ENCODE assay signal across 34 cellular contexts in the genomic region with DNA sequence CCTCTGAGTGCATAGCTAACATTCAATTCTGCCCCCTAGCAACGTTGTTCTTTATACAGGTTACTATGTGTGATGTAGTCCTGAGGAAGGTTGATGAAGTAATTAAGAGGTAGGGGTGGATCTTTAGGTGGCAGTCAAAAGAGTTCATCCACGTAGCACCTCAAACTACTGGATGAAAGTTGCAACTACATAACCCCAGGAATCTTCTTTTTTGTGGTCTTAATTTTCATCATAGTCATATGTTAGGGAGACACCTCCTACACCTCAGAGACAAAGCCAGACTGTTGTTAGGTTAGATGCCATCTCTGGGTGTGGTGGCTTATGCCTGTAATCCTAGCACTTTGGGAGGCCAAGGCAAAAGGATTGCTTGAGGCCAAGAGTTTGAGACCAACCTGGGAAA. TPM values are rescaled to one million over a fixed set of nuclear protein-coding genes. Genes with fewer than 3 reads are reported as not detected.
"Had no signal": no experiment of that assay in that cellular context is flagged by ENCODE, and none has a peak within 500 bp of the region (broad histone marks: within the 10 kb centered on the region; RNA-seq: fewer than 3 reads in every experiment).

No MANE protein-coding gene starts in this region.

- H3K4me1 Mint-ChIP-seq: activated naive CD4-positive, alpha-beta T cell treated with anti-CD3 and anti-CD28 coated beads, Interleukin-2, amount 50 U/mL, for 24 hours; activated naive CD8-positive, alpha-beta T cell treated with anti-CD3 and anti-CD28 coated beads for 36 hours had no signal

- ATAC-seq: activated CD8-positive, alpha-beta T cell treated with anti-CD3 and anti-CD28 coated beads for 36 hours; activated naive CD8-positive, alpha-beta T cell treated with anti-CD3 and anti-CD28 coated beads, Interleukin-2, amount 50 U/mL, for 24 hours; body of pancreas; effector memory CD8-positive, alpha-beta T cell had no signal

- H3K27ac ChIP-seq: adrenal gland, body of pancreas, epithelial cell of prostate, esophagus squamous epithelium had no signal

- H3K9me3 ChIP-seq: adrenal gland, body of pancreas, esophagus squamous epithelium had no signal

- H3K27ac Mint-ChIP-seq: activated CD4-positive, alpha-beta T cell treated with anti-CD3 and anti-CD28 coated beads, Interleukin-2, amount 10 ng/mL, durations not matched to agents 7 days and 5 days; activated CD8-positive, alpha-beta T cell treated with anti-CD3 and anti-CD28 coated beads for 36 hours; activated naive CD4-positive, alpha-beta T cell treated with anti-CD3 and anti-CD28 coated beads for 36 hours; activated naive CD8-positive, alpha-beta T cell treated with anti-CD3 and anti-CD28 coated beads for 36 hours; activated naive CD8-positive, alpha-beta T cell treated with anti-CD3 and anti-CD28 coated beads, Interleukin-2, amount 50 U/mL, for 24 hours; activated T-helper 1 cell treated with anti-CD3 and anti-CD28 coated beads, Interleukin-12 subunit alpha, Interleukin-12 subunit beta, Interleukin-2, Interleukin-4 antibody, amounts not matched to agents 30 ng/mL and 10 ng/mL and 1 ng/mL, durations not matched to agents 14 hours and 24 hours and 36 hours; activated T-helper 2 cell treated with anti-CD3 and anti-CD28 coated beads, Interferon-gamma antibody, Interleukin-2, Interleukin-4, amounts not matched to agents 10 μg/mL and 5 μg/mL and 100 μg/mL, durations not matched to agents 14 hours and 24 hours and 36 hours; effector memory CD8-positive, alpha-beta T cell had no signal

- H3K27me3 ChIP-seq: adrenal gland, body of pancreas, esophagus squamous epithelium had no signal

- H3K4me3 Mint-ChIP-seq: activated CD4-positive, alpha-beta T cell treated with anti-CD3 and anti-CD28 coated beads, Interleukin-2, amount 10 ng/mL, durations not matched to agents 7 days and 5 days; activated CD8-positive, alpha-beta T cell treated with anti-CD3 and anti-CD28 coated beads for 36 hours; activated naive CD4-positive, alpha-beta T cell treated with anti-CD3 and anti-CD28 coated beads for 36 hours; activated naive CD4-positive, alpha-beta T cell treated with anti-CD3 and anti-CD28 coated beads, Interleukin-2, amount 50 U/mL, for 24 hours; activated naive CD8-positive, alpha-beta T cell treated with anti-CD3 and anti-CD28 coated beads for 36 hours; activated naive CD8-positive, alpha-beta T cell treated with anti-CD3 and anti-CD28 coated beads, Interleukin-2, amount 50 U/mL, for 24 hours; activated T-helper 1 cell treated with anti-CD3 and anti-CD28 coated beads, Interleukin-12 subunit alpha, Interleukin-12 subunit beta, Interleukin-2, Interleukin-4 antibody, amounts not matched to agents 30 ng/mL and 10 ng/mL and 1 ng/mL, durations not matched to agents 14 hours and 24 hours and 36 hours; effector memory CD8-positive, alpha-beta T cell had no signal

- H3K9me3 Mint-ChIP-seq: activated CD4-positive, alpha-beta T cell treated with anti-CD3 and anti-CD28 coated beads, Interleukin-2, amount 10 ng/mL, durations not matched to agents 7 days and 5 days; activated CD8-positive, alpha-beta T cell treated with anti-CD3 and anti-CD28 coated beads for 36 hours; activated naive CD4-positive, alpha-beta T cell treated with anti-CD3 and anti-CD28 coated beads for 36 hours; activated naive CD4-positive, alpha-beta T cell treated with anti-CD3 and anti-CD28 coated beads, Interleukin-2, amount 50 U/mL, for 24 hours; activated naive CD8-positive, alpha-beta T cell treated with anti-CD3 and anti-CD28 coated beads for 36 hours; activated naive CD8-positive, alpha-beta T cell treated with anti-CD3 and anti-CD28 coated beads, Interleukin-2, amount 50 U/mL, for 24 hours; activated T-helper 1 cell treated with anti-CD3 and anti-CD28 coated beads, Interleukin-12 subunit alpha, Interleukin-12 subunit beta, Interleukin-2, Interleukin-4 antibody, amounts not matched to agents 30 ng/mL and 10 ng/mL and 1 ng/mL, durations not matched to agents 14 hours and 24 hours and 36 hours; activated T-helper 2 cell treated with anti-CD3 and anti-CD28 coated beads, Interferon-gamma antibody, Interleukin-2, Interleukin-4, amounts not matched to agents 10 μg/mL and 5 μg/mL and 100 μg/mL, durations not matched to agents 14 hours and 24 hours and 36 hours; effector memory CD8-positive, alpha-beta T cell had no signal

- H3K36me3 Mint-ChIP-seq: activated naive CD4-positive, alpha-beta T cell treated with anti-CD3 and anti-CD28 coated beads, Interleukin-2, amount 50 U/mL, for 24 hours; activated naive CD8-positive, alpha-beta T cell treated with anti-CD3 and anti-CD28 coated beads for 36 hours had no signal

- DNase-seq: activated CD4-positive, alpha-beta T cell treated with anti-CD3 and anti-CD28 coated beads for 4 hours; activated CD4-positive, alpha-beta T cell treated with anti-CD3 and anti-CD28 coated beads, Interleukin-2, amount 10 ng/mL, durations not matched to agents 7 days and 5 days; activated CD4-positive, alpha-beta T cell treated with anti-CD3 and anti-CD28 coated beads, Interleukin-2, amount 50 U/mL, for 4 hours; activated CD4-positive, CD25-positive, alpha-beta regulatory T cell; activated CD4-positive, CD25-positive, alpha-beta regulatory T cell treated with anti-CD3 and anti-CD28 coated beads, Interleukin-2, amount 50 U/mL, for 72 hours; activated CD8-positive, alpha-beta memory T cell treated with anti-CD3 and anti-CD28 coated beads for 24 hours; activated CD8-positive, alpha-beta T cell treated with anti-CD3 and anti-CD28 coated beads for 36 hours; activated effector memory CD4-positive, alpha-beta T cell treated with anti-CD3 and anti-CD28 coated beads, Interleukin-2, amount 50 U/mL, for 16 hours; activated naive CD4-positive, alpha-beta T cell treated with anti-CD3 and anti-CD28 coated beads for 36 hours; activated naive CD8-positive, alpha-beta T cell treated with anti-CD3 and anti-CD28 coated beads for 36 hours; activated naive CD8-positive, alpha-beta T cell treated with anti-CD3 and anti-CD28 coated beads, Interleukin-2, amount 50 U/mL, for 24 hours; activated T-cell treated with anti-CD3 and anti-CD28 coated beads, Interleukin-2, amount 50 U/mL, for 1 hour; activated T-cell treated with anti-CD3 and anti-CD28 coated beads, Interleukin-2, amount 50 U/mL, for 48 hours; adrenal gland; amygdala; aorta; body of pancreas; caudate nucleus; cortex of kidney; dermis blood vessel endothelial cell; effector CD4-positive, alpha-beta T cell; effector memory CD8-positive, alpha-beta T cell; esophagus squamous epithelium; head of caudate nucleus; T-helper 2 cell had no signal

- H3K4me3 ChIP-seq: adrenal gland, body of pancreas, esophagus squamous epithelium had no signal

- H3K4me1 ChIP-seq: adrenal gland, body of pancreas had no signal

- H3K36me3 ChIP-seq: adrenal gland, esophagus squamous epithelium had no signal

RNA-seq across cellular contexts. Expression of a gene that starts 10.3 kb away (rescaled TPM):
- total RNA-seq: activated CD4-positive, alpha-beta T cell treated with anti-CD3 and anti-CD28 coated beads, Interleukin-2, amount 10 ng/mL, durations not matched to agents 7 days and 5 days; activated CD8-positive, alpha-beta T cell treated with anti-CD3 and anti-CD28 coated beads for 36 hours; activated naive CD4-positive, alpha-beta T cell treated with anti-CD3 and anti-CD28 coated beads for 36 hours; activated naive CD8-positive, alpha-beta T cell treated with anti-CD3 and anti-CD28 coated beads for 36 hours; activated T-helper 1 cell treated with anti-CD3 and anti-CD28 coated beads, Interleukin-12 subunit alpha, Interleukin-12 subunit beta, Interleukin-2, Interleukin-4 antibody, amounts not matched to agents 30 ng/mL and 10 ng/mL and 1 ng/mL, durations not matched to agents 14 hours and 24 hours and 36 hours; activated T-helper 2 cell treated with anti-CD3 and anti-CD28 coated beads, Interferon-gamma antibody, Interleukin-2, Interleukin-4, amounts not matched to agents 10 μg/mL and 5 μg/mL and 100 μg/mL, durations not matched to agents 14 hours and 24 hours and 36 hours; chondrocyte; dermis blood vessel endothelial cell; T-helper 1 cell treated with Interleukin-12 subunit alpha and Interleukin-12 subunit beta and Interleukin-4 antibody, amounts not matched to agents 30 ng/mL and 1 ng/mL, for 36 hours had no signal

RNA-seq across cellular contexts. Expression of a gene that starts 53.2 kb away (rescaled TPM):
- total RNA-seq: activated CD8-positive, alpha-beta T cell treated with anti-CD3 and anti-CD28 coated beads for 36 hours; body of pancreas; chondrocyte; fibroblast of lung; fibroblast of villous mesenchyme; frontal cortex had no signal
